7 cellular contexts compared by ENCODE assay signal in genomic region chr18:47773931-47774330, GRCh38.
"Had no signal": no experiment of that assay in that cellular context is flagged by ENCODE, and none has a peak within 500 bp of the region (broad histone marks: within the 10 kb centered on the region; RNA-seq: fewer than 3 reads in every experiment).

No MANE protein-coding gene starts in this region.

- ATAC-seq: GM23338, HCT116, K562 had no signal

- H3K4me1 ChIP-seq: HAP-1 had no signal

- H3K4me3 Mint-ChIP-seq: GM23338, HFFc6 had no signal

- H3K4me1 Mint-ChIP-seq: GM23338 had no signal

- H3K9me3 ChIP-seq: HAP-1 had no signal

- H3K36me3 ChIP-seq: HAP-1 had no signal

- H3K27ac Mint-ChIP-seq: GM23338, HFFc6 had no signal

- DNase-seq: H7, HFFc6, IMR-90 had no signal

- H3K4me2 ChIP-seq: GM23338 had no signal

- H3K9me3 Mint-ChIP-seq: GM23338, HFFc6 had no signal

- H3K4me3 ChIP-seq: GM23338, HAP-1, K562 had no signal
